ENCODE assay signal across 6 cellular contexts in the genomic region with DNA sequence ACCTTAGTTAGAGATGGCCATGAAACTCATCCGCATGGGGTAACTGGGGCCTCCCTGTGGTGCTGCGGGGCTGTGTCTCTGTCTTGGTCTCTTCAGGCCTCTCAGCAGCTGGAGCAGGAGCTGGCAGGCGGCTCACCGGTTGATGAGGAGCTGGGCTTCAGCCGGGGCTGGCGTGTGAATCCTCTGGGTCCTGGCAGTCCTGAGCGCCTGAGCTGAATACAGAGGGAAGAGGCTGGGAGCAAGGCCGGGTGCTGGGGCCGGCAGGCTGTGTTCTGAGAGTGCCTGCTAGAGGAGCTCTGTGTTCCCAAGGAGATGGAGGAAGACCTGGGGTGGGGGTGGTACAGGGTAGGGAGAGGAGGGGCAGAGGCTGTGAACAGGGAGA. TPM values are rescaled to one million over a fixed set of nuclear protein-coding genes. Genes with fewer than 3 reads are reported as not detected.
"Had no signal": no experiment of that assay in that cellular context is flagged by ENCODE, and none has a peak within 500 bp of the region (broad histone marks: within the 10 kb centered on the region; RNA-seq: fewer than 3 reads in every experiment).

No MANE protein-coding gene starts in this region.

RNA-seq across cellular contexts. Expression of gene BICDL2, which starts 19.0 kb away (rescaled TPM):
- total RNA-seq: ascending aorta, frontal cortex, lung microvascular endothelial cell, psoas muscle, right cardiac atrium, skeletal muscle tissue had no signal
- polyA plus RNA-seq: right cardiac atrium had no signal
